In genomic region chr19:48455908-48456562, GRCh38 we compare ENCODE assay signal across 2 cellular contexts.
TF ChIP-seq lines count a peak whose summit lies in the region.

No MANE protein-coding gene starts in this region.

TF ChIP-seq in GM12891, 5 proteins besides CTCF, POLR2A, EP300 and RAD21:
- TF ChIP-seq TAF1 (IDR thresholded peaks at IDR 0.05; ENCODE audit: low read depth, low read length) (no peak), POLR2AphosphoS5 (IDR thresholded peaks at IDR 0.05; ENCODE audit: low read depth, low read length) (0 out of 2 replicates have a peak, but pooled peaks have one; percentile 27)

TF ChIP-seq in GM12878, 131 proteins besides CTCF, POLR2A, EP300 and RAD21:
- TF ChIP-seq NR2F1 (conservative IDR thresholded peaks at IDR 0.05) = peak; percentile 52
- TF ChIP-seq MEF2B (IDR thresholded peaks at IDR 0.05; ENCODE audit: partially characterized antibody, poor library complexity, severe bottlenecking) = peak; percentile 81
- TF ChIP-seq IKZF2 (IDR thresholded peaks at IDR 0.05) = no peak
TF ChIP-seq in GM12878: peak in this region for 2.
